Comparison of ENCODE assay signal across 18 cellular contexts in the genomic region with DNA sequence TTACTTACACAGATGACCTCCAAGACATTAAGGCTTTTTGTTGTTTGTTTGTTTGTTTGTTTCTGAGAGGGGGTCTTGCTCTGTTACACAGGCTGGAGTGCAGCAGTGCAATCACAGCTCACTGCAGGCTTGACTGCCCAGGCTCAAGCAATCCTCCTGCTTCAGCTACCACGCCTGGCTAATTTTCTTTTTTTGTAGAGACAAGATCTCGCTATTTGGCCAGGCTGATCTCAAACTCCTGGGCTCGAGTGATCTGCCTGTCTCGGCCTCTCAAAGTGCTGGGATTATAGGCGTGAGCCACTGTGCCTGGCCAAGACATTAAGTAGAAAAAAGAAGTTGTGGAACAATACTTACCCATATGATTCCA. TPM values are rescaled to one million over a fixed set of nuclear protein-coding genes. Genes with fewer than 3 reads are reported as not detected.
DNase-seq lines count a peak whose midpoint lies in the region; ATAC-seq and TF ChIP-seq lines count a peak whose summit lies in the region.
"Had no signal": no experiment of that assay in that cellular context is flagged by ENCODE, and none has a peak within 500 bp of the region (broad histone marks: within the 10 kb centered on the region; RNA-seq: fewer than 3 reads in every experiment).

No MANE protein-coding gene starts in this region.

- no peaks in the 10 kb centered on the region for H3K9me3 ChIP-seq in BLaER1 treated with 17β-estradiol and CSF1 and Interleukin-3, amounts not matched to agents 10 nM and 100 nM (replicated peaks in 1 of 11)
- H3K9me3 ChIP-seq: ascending aorta had no signal

- H3K36me3 ChIP-seq in BLaER1 treated with 17β-estradiol and CSF1 and Interleukin-3, amounts not matched to agents 10 nM and 100 nM = no peaks in the 10 kb centered on the region
- H3K36me3 ChIP-seq: ascending aorta had no signal

- TF ChIP-seq CTCF in nephron (IDR thresholded peaks at IDR 0.05; ENCODE audit: unreplicated experiment in 3 of 3) (no peak), chondrocyte (IDR thresholded peaks at IDR 0.05) (no peak)

- no peaks in the 10 kb centered on the region for H4K20me1 ChIP-seq in BLaER1 treated with 17β-estradiol and CSF1 and Interleukin-3, amounts not matched to agents 10 nM and 100 nM

- peaks cover 44 to 70% (median 60%) of the 10 kb centered on the region in 3 donors for H3K4me1 Mint-ChIP-seq in IgD-negative memory B cell
- peaks cover 79% of the 10 kb centered on the region for H3K4me1 Mint-ChIP-seq in activated naive CD8-positive, alpha-beta T cell treated with anti-CD3 and anti-CD28 coated beads, Interleukin-2, amount 50 U/mL, for 24 hours
- peaks cover 47% of the 10 kb centered on the region for H3K4me1 Mint-ChIP-seq in nephron
- H3K4me1 Mint-ChIP-seq in chondrocyte (ENCODE audit: low read depth) = peaks cover 36% of the 10 kb centered on the region

- H3K36me3 Mint-ChIP-seq in IgD-negative memory B cell = no peaks in the 10 kb centered on the region
- H3K36me3 Mint-ChIP-seq in activated naive CD8-positive, alpha-beta T cell treated with anti-CD3 and anti-CD28 coated beads, Interleukin-2, amount 50 U/mL, for 24 hours (ENCODE audit: low read depth) = peaks cover 2% of the 10 kb centered on the region
- no peaks in the 10 kb centered on the region for H3K36me3 Mint-ChIP-seq in nephron (ENCODE audit: low read depth)
- H3K36me3 Mint-ChIP-seq in chondrocyte (ENCODE audit: low read depth) = no peaks in the 10 kb centered on the region
- H3K36me3 Mint-ChIP-seq: WTC11 had no signal

- peak overlapping the region; percentile 45 to 92 (median 57) for H3K27ac Mint-ChIP-seq in IgD-negative memory B cell
- peak overlapping the region; percentile 96 for H3K27ac Mint-ChIP-seq in activated naive CD8-positive, alpha-beta T cell treated with anti-CD3 and anti-CD28 coated beads, Interleukin-2, amount 50 U/mL, for 24 hours
- H3K27ac Mint-ChIP-seq in nephron = peak overlapping the region; percentile 19 to 59 (median 40)
- no peak overlapping the region for H3K27ac Mint-ChIP-seq in chondrocyte (ENCODE audit: unreplicated experiment)
- H3K27ac Mint-ChIP-seq: WTC11 had no signal

- H3K9me3 Mint-ChIP-seq in IgD-negative memory B cell = peaks cover 0 to 2% (median 0%) of the 10 kb centered on the region in 3 donors
- no peaks in the 10 kb centered on the region for H3K9me3 Mint-ChIP-seq in activated naive CD8-positive, alpha-beta T cell treated with anti-CD3 and anti-CD28 coated beads, Interleukin-2, amount 50 U/mL, for 24 hours
- no peaks in the 10 kb centered on the region for H3K9me3 Mint-ChIP-seq in nephron
- H3K9me3 Mint-ChIP-seq in chondrocyte (ENCODE audit: low read depth) = no peaks in the 10 kb centered on the region
- H3K9me3 Mint-ChIP-seq: T-helper 1 cell treated with Interleukin-12 subunit alpha and Interleukin-12 subunit beta and Interleukin-4 antibody, amounts not matched to agents 30 μg/mL and 1 μg/mL, for 36 hours; WTC11 had no signal

- no peak overlapping the region for H3K4me3 ChIP-seq in BLaER1 treated with 17β-estradiol and CSF1 and Interleukin-3, amounts not matched to agents 10 nM and 100 nM
- H3K4me3 ChIP-seq: ascending aorta, K562 had no signal

- no peaks in the 10 kb centered on the region for H3K27me3 ChIP-seq in BLaER1 treated with 17β-estradiol and CSF1 and Interleukin-3, amounts not matched to agents 10 nM and 100 nM
- H3K27me3 ChIP-seq: ascending aorta had no signal

- peak overlapping the region in 7 of 11 experiments; percentile 15 to 82 (median 46); a peak in 7 of 22 replicates for H3K9ac ChIP-seq in BLaER1 treated with 17β-estradiol and CSF1 and Interleukin-3, amounts not matched to agents 10 nM and 100 nM

- DNase-seq in activated naive CD8-positive, alpha-beta T cell treated with anti-CD3 and anti-CD28 coated beads, Interleukin-2, amount 50 U/mL, for 24 hours = no peak
- DNase-seq in DMS153 (lab: John Stamatoyannopoulos, UW) (no peak), GF-D8 (lab: John Stamatoyannopoulos, UW) (no peak), chondrocyte (ENCODE audit: low spot score) (no peak)
- DNase-seq: activated effector memory CD4-positive, alpha-beta T cell treated with anti-CD3 and anti-CD28 coated beads, Interleukin-2, amount 50 U/mL, for 16 hours; Calu3; MV-4-11; NCI-H2029; nucleus accumbens; SHP77 treated with DMSO at 0.1 percent for 48 hours; stimulated activated naive CD8-positive, alpha-beta T cell treated with anti-CD3 and anti-CD28 coated beads, Interleukin-15, Interleukin-2, amounts not matched to agents 100 U/mL and 50 U/mL, for 24 hours had no signal

- H3K27me3 Mint-ChIP-seq in IgD-negative memory B cell (peaks cover 1% of the 10 kb centered on the region), nephron (ENCODE audit: low read depth) (peaks cover 12% of the 10 kb centered on the region), chondrocyte (ENCODE audit: low read depth) (no peaks in the 10 kb centered on the region)
- no peaks in the 10 kb centered on the region for H3K27me3 Mint-ChIP-seq in activated naive CD8-positive, alpha-beta T cell treated with anti-CD3 and anti-CD28 coated beads, Interleukin-2, amount 50 U/mL, for 24 hours

- H3K4me3 Mint-ChIP-seq in IgD-negative memory B cell (peak overlapping the region in 3 of 4 donors; percentile 53 to 90 (median 56)), nephron (no peak overlapping the region), chondrocyte (ENCODE audit: unreplicated experiment) (no peak overlapping the region)
- no peak overlapping the region for H3K4me3 Mint-ChIP-seq in activated naive CD8-positive, alpha-beta T cell treated with anti-CD3 and anti-CD28 coated beads, Interleukin-2, amount 50 U/mL, for 24 hours
- H3K4me3 Mint-ChIP-seq: T-helper 1 cell treated with Interleukin-12 subunit alpha and Interleukin-12 subunit beta and Interleukin-4 antibody, amounts not matched to agents 30 μg/mL and 1 μg/mL, for 36 hours; WTC11 had no signal

- peak overlapping the region; percentile 78 to 99 (median 87); a peak in 21 of 22 replicates for H3K4me2 ChIP-seq in BLaER1 treated with 17β-estradiol and CSF1 and Interleukin-3, amounts not matched to agents 10 nM and 100 nM

- no peak for ATAC-seq in activated naive CD8-positive, alpha-beta T cell treated with anti-CD3 and anti-CD28 coated beads, Interleukin-2, amount 50 U/mL, for 24 hours
- ATAC-seq: K562; stimulated activated naive CD8-positive, alpha-beta T cell treated with anti-CD3 and anti-CD28 coated beads, Interleukin-15, Interleukin-2, amounts not matched to agents 100 U/mL and 50 U/mL, for 24 hours; WTC11 had no signal

- peak overlapping the region in 8 of 11 experiments; percentile 71 to 93 (median 88); a peak in 13 of 22 replicates for H3K27ac ChIP-seq in BLaER1 treated with 17β-estradiol and CSF1 and Interleukin-3, amounts not matched to agents 10 nM and 100 nM
- H3K27ac ChIP-seq: ascending aorta had no signal

- H3K4me1 ChIP-seq in BLaER1 treated with 17β-estradiol and CSF1 and Interleukin-3, amounts not matched to agents 10 nM and 100 nM = peaks cover 73 to 100% (median 94%) of the 10 kb centered on the region in 10 experiments
- H3K4me1 ChIP-seq: ascending aorta had no signal

RNA-seq across cellular contexts. Expression of gene ID3, which starts 30.2 kb away (rescaled TPM):
- polyA plus RNA-seq in IgD-negative memory B cell = 74.0 TPM
- total RNA-seq in chondrocyte = 81.8 to 330 TPM (median 83.5 TPM) in 3 replicates

RNA-seq across cellular contexts. Expression of gene E2F2, which starts 58.5 kb away (rescaled TPM):
- 2.2 TPM for polyA plus RNA-seq in IgD-negative memory B cell
- total RNA-seq in chondrocyte = 0.72 to 4.3 TPM (median 0.87 TPM) in 3 replicates
- total RNA-seq: ascending aorta had no signal

Comparison
In these comparisons a context has a peak if more than half of its experiments do, and no peak if none do; other contexts are left out.
1. H3K4me3 Mint-ChIP-seq: peak in IgD-negative memory B cell (3 of 4); none in activated naive CD8-positive, alpha-beta T cell treated with anti-CD3 and anti-CD28 coated beads, Interleukin-2, amount 50 U/mL, for 24 hours (single experiment), nephron (0 of 3) and chondrocyte (single experiment).